Comparison of ENCODE assay signal across 20 cellular contexts in genomic region chr15:23439513-23439912, GRCh38. TPM values are rescaled to one million over a fixed set of nuclear protein-coding genes. Genes with fewer than 3 reads are reported as not detected.
DNase-seq lines count a peak whose midpoint lies in the region; ATAC-seq, FAIRE-seq and TF ChIP-seq lines count a peak whose summit lies in the region.
"Had no signal": no experiment of that assay in that cellular context is flagged by ENCODE, and none has a peak within 500 bp of the region (broad histone marks: within the 10 kb centered on the region; RNA-seq: fewer than 3 reads in every experiment).

No MANE protein-coding gene starts in this region.

- H3K4me1 ChIP-seq in A549 (no peaks in the 10 kb centered on the region), HEK293 (ENCODE audit: control insufficient read depth, insufficient read depth, low read length) (no peaks in the 10 kb centered on the region), SJCRH30 (no peaks in the 10 kb centered on the region), neuronal stem cell (ENCODE audit: control insufficient read depth in 2 of 2, insufficient read depth in 1 of 2, low read depth in 1 of 2, low read length in 2 of 2) (peaks cover 0 to 1% of the 10 kb centered on the region in 2 donors), uterus (no peaks in the 10 kb centered on the region)
- H3K4me1 ChIP-seq: Caco-2 had no signal

- no peak overlapping the region for H2BK120ac ChIP-seq in neuronal stem cell (ENCODE audit: low read depth, low read length)

- POLR2A ChIA-PET in A549 (lab: Yijun Ruan, JAX) (no interaction called here), HEK293 (lab: Yijun Ruan, JAX) (no interaction called here)

- H3K9ac ChIP-seq in neuronal stem cell (ENCODE audit: low read depth, low read length, poor library complexity) = no peak overlapping the region

- no peak for TF ChIP-seq EP300 in A549 (IDR thresholded peaks at IDR 0.05)

- H2BK12ac ChIP-seq in neuronal stem cell (ENCODE audit: low read length) = no peak overlapping the region

- no peak for TF ChIP-seq POLR2A in A549 (IDR thresholded peaks at IDR 0.05; ENCODE audit: low read length)
- TF ChIP-seq POLR2A in uterus (IDR thresholded peaks at IDR 0.05) = no peak

- no peak overlapping the region for H2BK15ac ChIP-seq in neuronal stem cell (ENCODE audit: low read length)

- no peak overlapping the region for H3K27ac ChIP-seq in A549
- no peak overlapping the region for H3K27ac ChIP-seq in HEK293 (ENCODE audit: extremely low read depth, low read depth, low read length)
- no peak overlapping the region for H3K27ac ChIP-seq in SJCRH30
- H3K27ac ChIP-seq in neuronal stem cell (replicated peaks; ENCODE audit: low read length) = no peak overlapping the region
- no peak overlapping the region for H3K27ac ChIP-seq in uterus
- H3K27ac ChIP-seq: C4-2B had no signal

- H3K27me3 ChIP-seq in SJCRH30 (no peaks in the 10 kb centered on the region), neuronal stem cell (ENCODE audit: control insufficient read depth in 3 of 3, insufficient read depth in 3 of 3, low read depth in 1 of 3, low read length in 3 of 3) (no peaks in the 10 kb centered on the region), uterus (no peaks in the 10 kb centered on the region)

- intact Hi-C loops in uterus (cut with DNase I; ENCODE audit: low total_unique reads) = no loop called here

- no peak overlapping the region for H3K14ac ChIP-seq in neuronal stem cell (ENCODE audit: low read length)

- H3K9me3 ChIP-seq in A549 (no peaks in the 10 kb centered on the region), HEK293 (ENCODE audit: control insufficient read depth, insufficient read depth, low read depth, low read length) (no peaks in the 10 kb centered on the region), SJCRH30 (replicated peaks) (no peaks in the 10 kb centered on the region), neuronal stem cell (replicated peaks in 1 of 2; ENCODE audit: control insufficient read depth in 2 of 2, insufficient read depth in 1 of 2, low read depth in 1 of 2, low read length in 2 of 2) (peaks cover 0 to 12% of the 10 kb centered on the region in 2 donors), uterus (no peaks in the 10 kb centered on the region)
- H3K9me3 ChIP-seq: Caco-2 had no signal

- no peak for FAIRE-seq in A549 (lab: Jason Lieb, UNC)
- FAIRE-seq in urothelium cell line (lab: Jason Lieb, UNC) = no peak
- FAIRE-seq: A204.1, D721Med had no signal

- H3K23ac ChIP-seq in neuronal stem cell (ENCODE audit: low read depth, low read length, poor library complexity) = peak overlapping the region; percentile 55

- no peak for TF ChIP-seq RAD21 in A549 (conservative IDR thresholded peaks at IDR 0.05 in 1 of 2, IDR thresholded peaks at IDR 0.05 in 1 of 2)

- H2BK5ac ChIP-seq in neuronal stem cell (ENCODE audit: low read length) = no peak overlapping the region

- peak overlapping the region; percentile 76 for H4K8ac ChIP-seq in neuronal stem cell (ENCODE audit: low read depth, low read length)

- H2AFZ ChIP-seq in neuronal stem cell (ENCODE audit: low read length) = no peak overlapping the region

- TF ChIP-seq CTCF in A549 (IDR thresholded peaks at IDR 0.05) (no peak), HEK293 (tag by site-specific recombination; IDR thresholded peaks at IDR 0.05) (no peak), uterus (IDR thresholded peaks at IDR 0.05) (no peak)

- no peak overlapping the region for H3K4me2 ChIP-seq in A549
- no peak overlapping the region for H3K4me2 ChIP-seq in neuronal stem cell (ENCODE audit: insufficient read depth, low read length, poor library complexity, severe bottlenecking)

- WGBS in A549 (ENCODE audit: missing lambda C conversion rate) = 76% methylated on average over 7 of the region's 7 CpGs
- WGBS in neuronal stem cell (ENCODE audit: extremely low coverage in 2 of 2, insufficient read length in 2 of 2, insufficient replicate concordance in 1 of 2), 2 donors = no CpG with 5 or more reads among the region's 7 CpGs

- H2AK5ac ChIP-seq in neuronal stem cell (ENCODE audit: low read depth, low read length) = no peak overlapping the region

- ATAC-seq in A549 = peak; percentile 16 to 62; a peak in 3 of 6 replicates
- no peak for ATAC-seq in GM21423 (IDR thresholded peaks at IDR 0.05; ENCODE audit: unreplicated experiment)
- ATAC-seq: HCT116 had no signal

- H3K36me3 ChIP-seq in HEK293 (ENCODE audit: control insufficient read depth in 2 of 2, insufficient read depth in 1 of 2, low read length in 2 of 2) (no peaks in the 10 kb centered on the region), SJCRH30 (no peaks in the 10 kb centered on the region), neuronal stem cell (replicated peaks in 1 of 2; ENCODE audit: control insufficient read depth in 2 of 2, insufficient read depth in 2 of 2, low read length in 2 of 2) (no peaks in the 10 kb centered on the region), uterus (no peaks in the 10 kb centered on the region)

- no peak overlapping the region for H4K91ac ChIP-seq in neuronal stem cell (ENCODE audit: low read depth, low read length, poor library complexity)

- H3K4me3 ChIP-seq in A549 (no peak overlapping the region), HEK293 (ENCODE audit: low read depth, low read length) (no peak overlapping the region), SJCRH30 (no peak overlapping the region), neuronal stem cell (ENCODE audit: low read length in 2 of 2) (no peak overlapping the region), uterus (no peak overlapping the region)

- DNase-seq in A549 (ENCODE audit: low read depth in 1 of 2, low spot score in 1 of 2) = no peak
- peak; percentile 48 to 69 for DNase-seq in SJCRH30
- DNase-seq in neuronal stem cell (ENCODE audit: low spot score) = no peak
- DNase-seq in uterus = no peak
- DNase-seq in urothelium cell line (ENCODE audit: low spot score) = no peak
- DNase-seq: AML-193; Caco-2; CD4-positive, alpha-beta T cell; DMS79 treated with DMSO at 0.1 percent for 48 hours; GF-D8; GOT3; H7 had no signal

- H3K18ac ChIP-seq in neuronal stem cell (ENCODE audit: low read length) = no peak overlapping the region

- no peaks in the 10 kb centered on the region for H3K79me1 ChIP-seq in neuronal stem cell (ENCODE audit: low read depth, low read length)

- CTCF ChIA-PET in A549 (lab: Yijun Ruan, JAX) (interaction anchor here (0.6 kb wide), 1 partner anchor 21 kb away, joined by 3 read pairs; no protein-coding TSS in a partner anchor), HEK293 (lab: Yijun Ruan, JAX) (no interaction called here)

- H3K4ac ChIP-seq in neuronal stem cell (ENCODE audit: low read length) = no peak overlapping the region

TF ChIP-seq in A549, 52 proteins besides CTCF, POLR2A, EP300 and RAD21:
- TF ChIP-seq FOXS1 (CRISPR knock-in tag; IDR thresholded peaks at IDR 0.05) (no peak), CBX2 (IDR thresholded peaks at IDR 0.05; ENCODE audit: borderline replicate concordance, low read depth) (no peak), E2F6 (IDR thresholded peaks at IDR 0.05; ENCODE audit: borderline replicate concordance, low read depth) (no peak), MAZ (IDR thresholded peaks at IDR 0.05; ENCODE audit: borderline replicate concordance, low read depth, low read length) (no peak), HOXA7 (CRISPR knock-in tag; IDR thresholded peaks at IDR 0.05) (no peak)

TF ChIP-seq in HEK293, 187 proteins besides CTCF, POLR2A, EP300 and RAD21:
- TF ChIP-seq ZNF341 (tag by site-specific recombination; IDR thresholded peaks at IDR 0.05; ENCODE audit: low read depth) (peak; percentile 40), ZNF16 (tag by site-specific recombination; IDR thresholded peaks at IDR 0.05; ENCODE audit: low read depth) (no peak)

RNA-seq across cellular contexts. Expression of gene GOLGA6L2, which starts 7.5 kb away (rescaled TPM):
- polyA plus RNA-seq in A549 (2011; rRNA removed) = not detected in 2 replicates
- not detected in 2 replicates for polyA plus RNA-seq in A549 (2012; cell fraction: cytosol; rRNA removed)
- polyA plus RNA-seq in A549 (2012; cell fraction: nucleus; rRNA removed) = 0.17 TPM in 1 of 2 replicates, not detected in the other
- 0.03 TPM in 1 of 3 replicates, not detected in the others for polyA plus RNA-seq in A549 (2017; fragmentation: RNase III; extraction: RNeasy Plus Mini Kit Qiagen cat#74134 plus additional on column Dnase treatment)
- polyA minus RNA-seq in A549 (2011; rRNA and poly(A)+ RNA removed) = not detected in 2 replicates
- not detected in 2 replicates for total RNA-seq in SJCRH30 (2014; rRNA removed; shearing (Covaris generic))
- polyA plus RNA-seq in neuronal stem cell (2013, experiment 1 of 2) = not detected
- not detected for polyA plus RNA-seq in neuronal stem cell (2013, experiment 2 of 2)
- not detected for total RNA-seq in uterus
- total RNA-seq: Caco-2; CD4-positive, alpha-beta T cell; H7; HT-29 had no signal
- polyA plus RNA-seq: BJ had no signal

Comparison
In these comparisons a context has a peak if more than half of its experiments do, and no peak if none do; other contexts are left out.
1. DNase-seq: peak in SJCRH30 (2 of 2); none in A549 (0 of 2), neuronal stem cell (single experiment), uterus (0 of 2) and urothelium cell line (single experiment).